ENCODE assay signal across 12 cellular contexts in the genomic region with DNA sequence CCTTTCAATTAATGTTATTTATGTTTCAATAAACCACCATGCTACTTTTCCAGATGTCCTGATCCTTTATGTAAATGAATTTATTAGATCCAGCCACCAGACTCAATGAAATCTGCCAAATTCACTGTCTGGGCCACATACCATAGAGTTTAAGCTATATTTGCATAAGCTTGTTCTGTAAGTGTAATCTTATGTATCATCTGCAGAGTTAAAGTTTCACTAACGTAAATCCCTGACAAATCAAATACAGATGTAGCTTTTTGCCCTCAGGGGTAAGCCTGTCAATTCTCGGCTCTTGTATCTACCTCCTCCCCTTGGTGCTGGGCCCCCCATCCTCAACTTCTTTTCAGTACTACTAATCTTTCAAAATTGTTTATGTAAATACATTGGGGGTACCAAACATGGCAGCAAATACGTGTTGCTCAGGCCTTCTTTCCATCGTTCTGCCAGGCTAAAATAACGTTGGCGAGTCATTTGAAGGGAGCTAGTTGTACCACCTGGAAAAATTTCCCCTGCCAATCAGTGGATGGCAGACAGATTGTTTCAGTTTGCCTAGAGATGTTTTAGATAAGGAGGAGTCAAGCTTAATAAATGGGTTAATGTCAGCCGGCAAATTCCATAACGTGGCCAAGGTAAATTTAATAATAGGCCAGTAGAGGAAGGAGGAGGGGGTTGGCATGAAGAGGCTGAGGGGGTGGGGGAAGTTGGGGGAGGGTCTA.
"Had no signal": no experiment of that assay in that cellular context is flagged by ENCODE, and none has a peak within 500 bp of the region (broad histone marks: within the 10 kb centered on the region; RNA-seq: fewer than 3 reads in every experiment).

No MANE protein-coding gene starts in this region.

- ATAC-seq: activated T-cell treated with anti-CD3 and anti-CD28 coated beads, Interleukin-2, amount 50 U/mL, for 72 hours; esophagus mucosa; natural killer cell had no signal

- H3K79me2 ChIP-seq: parathyroid adenoma had no signal

- H2AFZ ChIP-seq: parathyroid adenoma had no signal

- DNase-seq: activated CD4-positive, alpha-beta T cell treated with anti-CD3 and anti-CD28 coated beads, Interleukin-2, amount 50 U/mL, for 4 hours; activated gamma-delta T cell; activated T-cell treated with anti-CD3 and anti-CD28 coated beads, Interleukin-2, amount 50 U/mL, for 72 hours; effector CD4-positive, alpha-beta T cell; mesenchymal stem cell; natural killer cell; sigmoid colon; stimulated activated naive CD4-positive, alpha-beta T cell treated with Interleukin-2 at 50 U/mL for 16 hours; thyroid gland had no signal

- H3K27me3 ChIP-seq: neutrophil, sigmoid colon, thyroid gland had no signal

- H3K9me3 ChIP-seq: neutrophil, sigmoid colon, thyroid gland had no signal

- H3K9ac ChIP-seq: parathyroid adenoma had no signal

- H3K36me3 ChIP-seq: neutrophil, sigmoid colon, thyroid gland had no signal

- H3K4me3 ChIP-seq: sigmoid colon, thyroid gland had no signal

- H3K27ac ChIP-seq: neutrophil, parathyroid adenoma, sigmoid colon, thyroid gland had no signal

- H3K4me1 ChIP-seq: parathyroid adenoma, sigmoid colon, thyroid gland had no signal
